10 cellular contexts compared by ENCODE assay signal in the genomic region with DNA sequence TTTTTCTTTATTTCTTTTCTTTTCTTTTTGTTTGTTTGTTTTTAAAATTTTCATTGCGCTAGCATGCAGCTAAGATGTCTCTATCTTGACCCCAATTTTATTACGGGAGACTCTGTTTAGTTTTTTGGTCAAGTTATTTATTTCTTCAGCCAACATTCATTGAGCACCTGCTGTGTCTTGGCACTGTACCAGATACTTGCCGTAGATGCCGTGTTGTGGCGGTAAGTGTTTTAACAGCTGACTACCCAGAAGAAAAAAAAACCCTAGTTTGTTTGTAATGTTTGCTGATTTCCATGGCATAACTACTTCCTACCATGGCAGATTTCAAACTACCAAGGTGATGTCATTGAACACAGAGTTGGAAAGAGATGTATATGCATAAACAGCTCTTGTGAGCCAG.
A peak's percentile ranks its signal among the peaks of the same experiment; 100 is the strongest.
DNase-seq lines count a peak whose midpoint lies in the region; ATAC-seq and TF ChIP-seq lines count a peak whose summit lies in the region.
"Had no signal": no experiment of that assay in that cellular context is flagged by ENCODE, and none has a peak within 500 bp of the region (broad histone marks: within the 10 kb centered on the region; RNA-seq: fewer than 3 reads in every experiment).

No MANE protein-coding gene starts in this region.

- H3K9me3 Mint-ChIP-seq in HFFc6 (no peaks in the 10 kb centered on the region), chondrocyte (ENCODE audit: low read depth) (peaks cover 3% of the 10 kb centered on the region)

- H3K36me3 ChIP-seq in WERI-Rb-1: no peaks in the 10 kb centered on the region

- H3K27me3 Mint-ChIP-seq in HFFc6 (ENCODE audit: insufficient read depth): no peaks in the 10 kb centered on the region; the same call in 1 of the 2 replicates
- H3K27me3 Mint-ChIP-seq in chondrocyte (ENCODE audit: low read depth): no peaks in the 10 kb centered on the region

- H3K4me3 Mint-ChIP-seq in HFFc6 (peak overlapping the region; percentile 23; the same call in 1 of the 2 replicates), chondrocyte (ENCODE audit: unreplicated experiment) (no peak overlapping the region)

- H3K27ac Mint-ChIP-seq in HFFc6: no peak overlapping the region; the same call in 1 of the 2 replicates
- H3K27ac Mint-ChIP-seq in chondrocyte (ENCODE audit: unreplicated experiment): peak overlapping the region; percentile 62

- peaks cover 82% of the 10 kb centered on the region for H3K4me1 Mint-ChIP-seq in HFFc6 (ENCODE audit: low read depth)
- peaks cover 55% of the 10 kb centered on the region for H3K4me1 Mint-ChIP-seq in chondrocyte (ENCODE audit: low read depth)

- H3K27me3 ChIP-seq in WERI-Rb-1 (ENCODE audit: insufficient read depth, low read depth, severe bottlenecking): no peaks in the 10 kb centered on the region

- no peak overlapping the region for H3K27ac ChIP-seq in WERI-Rb-1

- no peaks in the 10 kb centered on the region for H3K9me3 ChIP-seq in WERI-Rb-1 (ENCODE audit: severe bottlenecking)

- no peak overlapping the region for H3K4me3 ChIP-seq in WERI-Rb-1 (ENCODE audit: low read depth, low read length)

- H3K36me3 Mint-ChIP-seq in HFFc6 (ENCODE audit: low read depth) (peaks cover 5% of the 10 kb centered on the region; the same call in 1 of the 2 replicates), chondrocyte (ENCODE audit: low read depth) (no peaks in the 10 kb centered on the region)

- DNase-seq in HFFc6 (no peak), NCI-H345 (lab: John Stamatoyannopoulos, UW) (peak; percentile 96), chondrocyte (ENCODE audit: low spot score) (no peak), renal cortical epithelial cell (ENCODE audit: low read depth) (peak; percentile 98), WERI-Rb-1 (no peak), pons (ENCODE audit: low spot score) (no peak)
- DNase-seq in activated CD4-positive, alpha-beta T cell treated with anti-CD3 and anti-CD28 coated beads for 4 hours: no peak
- DNase-seq: activated CD4-positive, alpha-beta T cell treated with anti-CD3 and anti-CD28 coated beads, Interleukin-2, amount 50 U/mL, for 1 hour; aorta had no signal

- TF ChIP-seq CTCF in HFFc6 (IDR thresholded peaks at IDR 0.05): no peak
- TF ChIP-seq CTCF in chondrocyte (IDR thresholded peaks at IDR 0.05): no peak
- TF ChIP-seq CTCF in WERI-Rb-1 (IDR thresholded peaks at IDR 0.05; ENCODE audit: low read depth, low read length): no peak

- ATAC-seq in GM19397 (IDR thresholded peaks at IDR 0.05; ENCODE audit: unreplicated experiment): no peak

Comparison
In these comparisons a context has a peak if more than half of its experiments do, and no peak if none do; other contexts are left out.
1. DNase-seq: peak in NCI-H345 (single experiment) and renal cortical epithelial cell (single experiment); none in HFFc6 (single experiment), chondrocyte (single experiment), WERI-Rb-1 (single experiment), activated CD4-positive, alpha-beta T cell treated with anti-CD3 and anti-CD28 coated beads for 4 hours (0 of 2) and pons (single experiment).